In the genomic region with DNA sequence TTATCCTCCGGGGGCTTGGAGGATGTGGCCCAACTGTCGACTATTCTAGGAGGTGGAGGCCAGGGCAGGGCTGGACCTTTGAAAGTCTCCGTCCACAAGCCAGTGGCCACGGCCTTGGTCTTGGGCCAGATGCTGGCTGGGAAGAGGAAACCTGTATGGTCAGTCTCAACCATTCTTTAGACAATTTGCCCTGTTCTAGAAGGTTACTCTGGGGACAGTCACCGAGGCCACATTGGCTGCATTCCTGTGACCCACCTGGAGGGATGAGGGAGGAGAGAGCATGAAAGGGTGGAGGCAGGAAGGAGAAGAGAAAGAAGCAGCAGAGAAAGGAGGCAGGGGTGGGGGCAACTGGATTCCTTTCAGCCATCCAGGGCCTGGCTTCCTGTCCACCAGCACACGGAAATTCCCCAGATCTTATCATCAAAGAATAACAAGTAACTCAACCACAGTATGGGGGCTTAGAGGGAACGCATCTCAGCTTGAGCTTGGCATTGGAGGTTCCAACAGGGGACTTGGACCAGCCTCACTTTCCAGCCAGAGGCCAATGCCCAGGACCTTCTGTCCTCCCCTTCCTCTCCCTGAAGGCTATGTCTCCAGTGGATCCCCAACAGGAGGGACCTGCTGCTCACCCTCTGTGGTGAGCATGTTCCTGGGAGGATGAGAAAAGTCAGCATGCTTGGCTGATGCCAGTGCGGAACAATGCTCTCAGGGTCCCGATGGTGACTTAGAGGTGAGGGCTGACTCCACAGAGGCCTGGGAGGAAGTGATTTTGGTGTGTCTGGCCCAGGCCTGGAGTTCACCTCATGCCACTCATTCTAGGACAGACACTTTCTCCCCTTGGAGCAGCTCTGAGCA, we compare ENCODE assay signal across 1 cellular context.
TF ChIP-seq lines count a peak whose summit lies in the region.

No MANE protein-coding gene starts in this region.

TF ChIP-seq in HepG2, 621 proteins besides CTCF, POLR2A, EP300 and RAD21 (continued from another document and continues in another):
- no peak for TF ChIP-seq ZNF20 (CRISPR knock-in tag; IDR thresholded peaks at IDR 0.05)
- no peak for TF ChIP-seq ZNF549 (CRISPR knock-in tag; IDR thresholded peaks at IDR 0.05)
- TF ChIP-seq FOXJ3 (CRISPR knock-in tag; IDR thresholded peaks at IDR 0.05; ENCODE audit: borderline replicate concordance), result no peak
- TF ChIP-seq TCF7L2 (IDR thresholded peaks at IDR 0.05; ENCODE audit: low read depth, low read length), result no peak
- TF ChIP-seq ZNF7 (CRISPR knock-in tag; IDR thresholded peaks at IDR 0.05), result no peak
- TF ChIP-seq ZBTB21 (CRISPR knock-in tag; IDR thresholded peaks at IDR 0.05), result no peak
- TF ChIP-seq TAF1 (CRISPR knock-in tag; IDR thresholded peaks at IDR 0.05), result peak; percentile 37; the same call in 1 of the 2 replicates
- no peak for TF ChIP-seq ZNF432 (CRISPR knock-in tag; IDR thresholded peaks at IDR 0.05; ENCODE audit: borderline replicate concordance)
- 0 out of 2 replicates have a peak, but pooled peaks have one; percentile 17 for TF ChIP-seq ZNF451 (CRISPR knock-in tag; IDR thresholded peaks at IDR 0.05)
- no peak for TF ChIP-seq CEBPB (IDR thresholded peaks at IDR 0.05; ENCODE audit: borderline replicate concordance, low read depth, low read length)
- TF ChIP-seq, protein P1, sequence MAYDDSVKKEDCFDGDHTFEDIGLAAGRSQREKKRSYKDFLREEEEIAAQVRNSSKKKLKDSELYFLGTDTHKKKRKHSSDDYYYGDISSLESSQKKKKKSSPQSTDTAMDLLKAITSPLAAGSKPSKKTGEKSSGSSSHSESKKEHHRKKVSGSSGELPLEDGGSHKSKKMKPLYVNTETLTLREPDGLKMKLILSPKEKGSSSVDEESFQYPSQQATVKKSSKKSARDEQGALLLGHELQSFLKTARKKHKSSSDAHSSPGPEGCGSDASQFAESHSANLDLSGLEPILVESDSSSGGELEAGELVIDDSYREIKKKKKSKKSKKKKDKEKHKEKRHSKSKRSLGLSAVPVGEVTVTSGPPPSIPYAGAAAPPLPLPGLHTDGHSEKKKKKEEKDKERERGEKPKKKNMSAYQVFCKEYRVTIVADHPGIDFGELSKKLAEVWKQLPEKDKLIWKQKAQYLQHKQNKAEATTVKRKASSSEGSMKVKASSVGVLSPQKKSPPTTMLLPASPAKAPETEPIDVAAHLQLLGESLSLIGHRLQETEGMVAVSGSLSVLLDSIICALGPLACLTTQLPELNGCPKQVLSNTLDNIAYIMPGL (CRISPR knock-in tag; IDR thresholded peaks at IDR 0.05; ENCODE audit: borderline replicate concordance in 1 of 2, low read depth in 1 of 2), result no peak
- TF ChIP-seq, protein P2, sequence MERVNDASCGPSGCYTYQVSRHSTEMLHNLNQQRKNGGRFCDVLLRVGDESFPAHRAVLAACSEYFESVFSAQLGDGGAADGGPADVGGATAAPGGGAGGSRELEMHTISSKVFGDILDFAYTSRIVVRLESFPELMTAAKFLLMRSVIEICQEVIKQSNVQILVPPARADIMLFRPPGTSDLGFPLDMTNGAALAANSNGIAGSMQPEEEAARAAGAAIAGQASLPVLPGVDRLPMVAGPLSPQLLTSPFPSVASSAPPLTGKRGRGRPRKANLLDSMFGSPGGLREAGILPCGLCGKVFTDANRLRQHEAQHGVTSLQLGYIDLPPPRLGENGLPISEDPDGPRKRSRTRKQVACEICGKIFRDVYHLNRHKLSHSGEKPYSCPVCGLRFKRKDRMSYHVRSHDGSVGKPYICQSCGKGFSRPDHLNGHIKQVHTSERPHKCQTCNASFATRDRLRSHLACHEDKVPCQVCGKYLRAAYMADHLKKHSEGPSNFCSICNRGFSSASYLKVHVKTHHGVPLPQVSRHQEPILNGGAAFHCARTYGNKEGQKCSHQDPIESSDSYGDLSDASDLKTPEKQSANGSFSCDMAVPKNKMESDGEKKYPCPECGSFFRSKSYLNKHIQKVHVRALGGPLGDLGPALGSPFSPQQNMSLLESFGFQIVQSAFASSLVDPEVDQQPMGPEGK (CRISPR knock-in tag; IDR thresholded peaks at IDR 0.05), result peak; percentile 57; the same call in 1 of the 2 replicates
- peak; percentile 11; the same call in 1 of the 2 replicates for TF ChIP-seq ATF7-NPFF (CRISPR knock-in tag; IDR thresholded peaks at IDR 0.05; ENCODE audit: low read depth)
- TF ChIP-seq, protein P3, sequence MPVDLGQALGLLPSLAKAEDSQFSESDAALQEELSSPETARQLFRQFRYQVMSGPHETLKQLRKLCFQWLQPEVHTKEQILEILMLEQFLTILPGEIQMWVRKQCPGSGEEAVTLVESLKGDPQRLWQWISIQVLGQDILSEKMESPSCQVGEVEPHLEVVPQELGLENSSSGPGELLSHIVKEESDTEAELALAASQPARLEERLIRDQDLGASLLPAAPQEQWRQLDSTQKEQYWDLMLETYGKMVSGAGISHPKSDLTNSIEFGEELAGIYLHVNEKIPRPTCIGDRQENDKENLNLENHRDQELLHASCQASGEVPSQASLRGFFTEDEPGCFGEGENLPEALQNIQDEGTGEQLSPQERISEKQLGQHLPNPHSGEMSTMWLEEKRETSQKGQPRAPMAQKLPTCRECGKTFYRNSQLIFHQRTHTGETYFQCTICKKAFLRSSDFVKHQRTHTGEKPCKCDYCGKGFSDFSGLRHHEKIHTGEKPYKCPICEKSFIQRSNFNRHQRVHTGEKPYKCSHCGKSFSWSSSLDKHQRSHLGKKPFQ (CRISPR knock-in tag; IDR thresholded peaks at IDR 0.05; ENCODE audit: insufficient replicate concordance), result no peak
- TF ChIP-seq KLF15 (CRISPR knock-in tag; IDR thresholded peaks at IDR 0.05; ENCODE audit: borderline replicate concordance), result no peak
- no peak for TF ChIP-seq AGO2 (optimal IDR thresholded peaks at IDR 0.05; ENCODE audit: low read depth, low read length)
- TF ChIP-seq, protein P4, sequence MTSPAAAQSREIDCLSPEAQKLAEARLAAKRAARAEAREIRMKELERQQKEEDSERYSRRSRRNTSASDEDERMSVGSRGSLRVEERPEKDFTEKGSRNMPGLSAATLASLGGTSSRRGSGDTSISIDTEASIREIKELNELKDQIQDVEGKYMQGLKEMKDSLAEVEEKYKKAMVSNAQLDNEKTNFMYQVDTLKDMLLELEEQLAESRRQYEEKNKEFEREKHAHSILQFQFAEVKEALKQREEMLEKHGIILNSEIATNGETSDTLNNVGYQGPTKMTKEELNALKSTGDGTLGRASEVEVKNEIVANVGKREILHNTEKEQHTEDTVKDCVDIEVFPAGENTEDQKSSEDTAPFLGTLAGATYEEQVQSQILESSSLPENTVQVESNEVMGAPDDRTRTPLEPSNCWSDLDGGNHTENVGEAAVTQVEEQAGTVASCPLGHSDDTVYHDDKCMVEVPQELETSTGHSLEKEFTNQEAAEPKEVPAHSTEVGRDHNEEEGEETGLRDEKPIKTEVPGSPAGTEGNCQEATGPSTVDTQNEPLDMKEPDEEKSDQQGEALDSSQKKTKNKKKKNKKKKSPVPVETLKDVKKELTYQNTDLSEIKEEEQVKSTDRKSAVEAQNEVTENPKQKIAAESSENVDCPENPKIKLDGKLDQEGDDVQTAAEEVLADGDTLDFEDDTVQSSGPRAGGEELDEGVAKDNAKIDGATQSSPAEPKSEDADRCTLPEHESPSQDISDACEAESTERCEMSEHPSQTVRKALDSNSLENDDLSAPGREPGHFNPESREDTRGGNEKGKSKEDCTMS (CRISPR knock-in tag; conservative IDR thresholded peaks at IDR 0.05), result no peak
- no peak for TF ChIP-seq ZNF326 (CRISPR knock-in tag; IDR thresholded peaks at IDR 0.05; ENCODE audit: borderline replicate concordance)
- TF ChIP-seq, protein P5, sequence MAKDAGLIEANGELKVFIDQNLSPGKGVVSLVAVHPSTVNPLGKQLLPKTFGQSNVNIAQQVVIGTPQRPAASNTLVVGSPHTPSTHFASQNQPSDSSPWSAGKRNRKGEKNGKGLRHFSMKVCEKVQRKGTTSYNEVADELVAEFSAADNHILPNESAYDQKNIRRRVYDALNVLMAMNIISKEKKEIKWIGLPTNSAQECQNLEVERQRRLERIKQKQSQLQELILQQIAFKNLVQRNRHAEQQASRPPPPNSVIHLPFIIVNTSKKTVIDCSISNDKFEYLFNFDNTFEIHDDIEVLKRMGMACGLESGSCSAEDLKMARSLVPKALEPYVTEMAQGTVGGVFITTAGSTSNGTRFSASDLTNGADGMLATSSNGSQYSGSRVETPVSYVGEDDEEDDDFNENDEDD (CRISPR knock-in tag; IDR thresholded peaks at IDR 0.05; ENCODE audit: borderline replicate concordance), result peak; percentile 56; the same call in 1 of the 2 replicates
- TF ChIP-seq, protein P6, sequence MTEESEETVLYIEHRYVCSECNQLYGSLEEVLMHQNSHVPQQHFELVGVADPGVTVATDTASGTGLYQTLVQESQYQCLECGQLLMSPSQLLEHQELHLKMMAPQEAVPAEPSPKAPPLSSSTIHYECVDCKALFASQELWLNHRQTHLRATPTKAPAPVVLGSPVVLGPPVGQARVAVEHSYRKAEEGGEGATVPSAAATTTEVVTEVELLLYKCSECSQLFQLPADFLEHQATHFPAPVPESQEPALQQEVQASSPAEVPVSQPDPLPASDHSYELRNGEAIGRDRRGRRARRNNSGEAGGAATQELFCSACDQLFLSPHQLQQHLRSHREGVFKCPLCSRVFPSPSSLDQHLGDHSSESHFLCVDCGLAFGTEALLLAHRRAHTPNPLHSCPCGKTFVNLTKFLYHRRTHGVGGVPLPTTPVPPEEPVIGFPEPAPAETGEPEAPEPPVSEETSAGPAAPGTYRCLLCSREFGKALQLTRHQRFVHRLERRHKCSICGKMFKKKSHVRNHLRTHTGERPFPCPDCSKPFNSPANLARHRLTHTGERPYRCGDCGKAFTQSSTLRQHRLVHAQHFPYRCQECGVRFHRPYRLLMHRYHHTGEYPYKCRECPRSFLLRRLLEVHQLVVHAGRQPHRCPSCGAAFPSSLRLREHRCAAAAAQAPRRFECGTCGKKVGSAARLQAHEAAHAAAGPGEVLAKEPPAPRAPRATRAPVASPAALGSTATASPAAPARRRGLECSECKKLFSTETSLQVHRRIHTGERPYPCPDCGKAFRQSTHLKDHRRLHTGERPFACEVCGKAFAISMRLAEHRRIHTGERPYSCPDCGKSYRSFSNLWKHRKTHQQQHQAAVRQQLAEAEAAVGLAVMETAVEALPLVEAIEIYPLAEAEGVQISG (CRISPR knock-in tag; IDR thresholded peaks at IDR 0.05), result no peak
- no peak for TF ChIP-seq TAF15 (IDR thresholded peaks at IDR 0.05; ENCODE audit: low read depth, low read length, poor library complexity, severe bottlenecking)
- TF ChIP-seq, protein P7, sequence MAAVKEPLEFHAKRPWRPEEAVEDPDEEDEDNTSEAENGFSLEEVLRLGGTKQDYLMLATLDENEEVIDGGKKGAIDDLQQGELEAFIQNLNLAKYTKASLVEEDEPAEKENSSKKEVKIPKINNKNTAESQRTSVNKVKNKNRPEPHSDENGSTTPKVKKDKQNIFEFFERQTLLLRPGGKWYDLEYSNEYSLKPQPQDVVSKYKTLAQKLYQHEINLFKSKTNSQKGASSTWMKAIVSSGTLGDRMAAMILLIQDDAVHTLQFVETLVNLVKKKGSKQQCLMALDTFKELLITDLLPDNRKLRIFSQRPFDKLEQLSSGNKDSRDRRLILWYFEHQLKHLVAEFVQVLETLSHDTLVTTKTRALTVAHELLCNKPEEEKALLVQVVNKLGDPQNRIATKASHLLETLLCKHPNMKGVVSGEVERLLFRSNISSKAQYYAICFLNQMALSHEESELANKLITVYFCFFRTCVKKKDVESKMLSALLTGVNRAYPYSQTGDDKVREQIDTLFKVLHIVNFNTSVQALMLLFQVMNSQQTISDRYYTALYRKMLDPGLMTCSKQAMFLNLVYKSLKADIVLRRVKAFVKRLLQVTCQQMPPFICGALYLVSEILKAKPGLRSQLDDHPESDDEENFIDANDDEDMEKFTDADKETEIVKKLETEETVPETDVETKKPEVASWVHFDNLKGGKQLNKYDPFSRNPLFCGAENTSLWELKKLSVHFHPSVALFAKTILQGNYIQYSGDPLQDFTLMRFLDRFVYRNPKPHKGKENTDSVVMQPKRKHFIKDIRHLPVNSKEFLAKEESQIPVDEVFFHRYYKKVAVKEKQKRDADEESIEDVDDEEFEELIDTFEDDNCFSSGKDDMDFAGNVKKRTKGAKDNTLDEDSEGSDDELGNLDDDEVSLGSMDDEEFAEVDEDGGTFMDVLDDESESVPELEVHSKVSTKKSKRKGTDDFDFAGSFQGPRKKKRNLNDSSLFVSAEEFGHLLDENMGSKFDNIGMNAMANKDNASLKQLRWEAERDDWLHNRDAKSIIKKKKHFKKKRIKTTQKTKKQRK (IDR thresholded peaks at IDR 0.05; ENCODE audit: low read length), result no peak
- TF ChIP-seq, protein P8, sequence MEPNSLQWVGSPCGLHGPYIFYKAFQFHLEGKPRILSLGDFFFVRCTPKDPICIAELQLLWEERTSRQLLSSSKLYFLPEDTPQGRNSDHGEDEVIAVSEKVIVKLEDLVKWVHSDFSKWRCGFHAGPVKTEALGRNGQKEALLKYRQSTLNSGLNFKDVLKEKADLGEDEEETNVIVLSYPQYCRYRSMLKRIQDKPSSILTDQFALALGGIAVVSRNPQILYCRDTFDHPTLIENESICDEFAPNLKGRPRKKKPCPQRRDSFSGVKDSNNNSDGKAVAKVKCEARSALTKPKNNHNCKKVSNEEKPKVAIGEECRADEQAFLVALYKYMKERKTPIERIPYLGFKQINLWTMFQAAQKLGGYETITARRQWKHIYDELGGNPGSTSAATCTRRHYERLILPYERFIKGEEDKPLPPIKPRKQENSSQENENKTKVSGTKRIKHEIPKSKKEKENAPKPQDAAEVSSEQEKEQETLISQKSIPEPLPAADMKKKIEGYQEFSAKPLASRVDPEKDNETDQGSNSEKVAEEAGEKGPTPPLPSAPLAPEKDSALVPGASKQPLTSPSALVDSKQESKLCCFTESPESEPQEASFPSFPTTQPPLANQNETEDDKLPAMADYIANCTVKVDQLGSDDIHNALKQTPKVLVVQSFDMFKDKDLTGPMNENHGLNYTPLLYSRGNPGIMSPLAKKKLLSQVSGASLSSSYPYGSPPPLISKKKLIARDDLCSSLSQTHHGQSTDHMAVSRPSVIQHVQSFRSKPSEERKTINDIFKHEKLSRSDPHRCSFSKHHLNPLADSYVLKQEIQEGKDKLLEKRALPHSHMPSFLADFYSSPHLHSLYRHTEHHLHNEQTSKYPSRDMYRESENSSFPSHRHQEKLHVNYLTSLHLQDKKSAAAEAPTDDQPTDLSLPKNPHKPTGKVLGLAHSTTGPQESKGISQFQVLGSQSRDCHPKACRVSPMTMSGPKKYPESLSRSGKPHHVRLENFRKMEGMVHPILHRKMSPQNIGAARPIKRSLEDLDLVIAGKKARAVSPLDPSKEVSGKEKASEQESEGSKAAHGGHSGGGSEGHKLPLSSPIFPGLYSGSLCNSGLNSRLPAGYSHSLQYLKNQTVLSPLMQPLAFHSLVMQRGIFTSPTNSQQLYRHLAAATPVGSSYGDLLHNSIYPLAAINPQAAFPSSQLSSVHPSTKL (CRISPR knock-in tag; IDR thresholded peaks at IDR 0.05), result peak; percentile 58; the same call in 1 of the 2 replicates
- no peak for TF ChIP-seq JUNB (CRISPR knock-in tag; IDR thresholded peaks at IDR 0.05; ENCODE audit: borderline replicate concordance)
- TF ChIP-seq STAG1 (CRISPR knock-in tag; IDR thresholded peaks at IDR 0.05), result no peak
- 0 out of 2 replicates have a peak, but pooled peaks have one; percentile 10 for TF ChIP-seq TGIF2 (CRISPR knock-in tag; IDR thresholded peaks at IDR 0.05)
- TF ChIP-seq, protein P9, sequence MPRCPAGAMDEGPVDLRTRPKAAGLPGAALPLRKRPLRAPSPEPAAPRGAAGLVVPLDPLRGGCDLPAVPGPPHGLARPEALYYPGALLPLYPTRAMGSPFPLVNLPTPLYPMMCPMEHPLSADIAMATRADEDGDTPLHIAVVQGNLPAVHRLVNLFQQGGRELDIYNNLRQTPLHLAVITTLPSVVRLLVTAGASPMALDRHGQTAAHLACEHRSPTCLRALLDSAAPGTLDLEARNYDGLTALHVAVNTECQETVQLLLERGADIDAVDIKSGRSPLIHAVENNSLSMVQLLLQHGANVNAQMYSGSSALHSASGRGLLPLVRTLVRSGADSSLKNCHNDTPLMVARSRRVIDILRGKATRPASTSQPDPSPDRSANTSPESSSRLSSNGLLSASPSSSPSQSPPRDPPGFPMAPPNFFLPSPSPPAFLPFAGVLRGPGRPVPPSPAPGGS (CRISPR knock-in tag; IDR thresholded peaks at IDR 0.05), result 0 out of 2 replicates have a peak, but pooled peaks have one; percentile 26
- TF ChIP-seq JARID2 (CRISPR knock-in tag; IDR thresholded peaks at IDR 0.05; ENCODE audit: insufficient replicate concordance), result no peak
- no peak for TF ChIP-seq NCOA5 (CRISPR knock-in tag; IDR thresholded peaks at IDR 0.05)
